In genomic region chr2:223720367-223720766, GRCh38 we compare ENCODE assay signal across 17 cellular contexts.
DNase-seq lines count a peak whose midpoint lies in the region; ATAC-seq and TF ChIP-seq lines count a peak whose summit lies in the region.
"Had no signal": no experiment of that assay in that cellular context is flagged by ENCODE, and none has a peak within 500 bp of the region (broad histone marks: within the 10 kb centered on the region; RNA-seq: fewer than 3 reads in every experiment).

No MANE protein-coding gene starts in this region.

- peaks cover 55% of the 10 kb centered on the region for H3K36me3 ChIP-seq in A673 (ENCODE audit: insufficient read depth, low read length, poor library complexity, severe bottlenecking)

- intact Hi-C loops in A673 (cut with micrococcal nuclease; ENCODE audit: unreplicated experiment): loop anchor here (10.0 kb wide), 1 partner anchor 676 kb away; no protein-coding TSS in a partner anchor

- TF ChIP-seq CTCF in A673 (conservative IDR thresholded peaks at IDR 0.05; ENCODE audit: low read depth, low read length) (no peak), foreskin fibroblast (IDR thresholded peaks at IDR 0.05; ENCODE audit: low read depth, low read length) (no peak)

- H3K4me3 ChIP-seq in A673 (ENCODE audit: low read depth, low read length, poor library complexity, severe bottlenecking) (peak overlapping the region; percentile 63), foreskin fibroblast (ENCODE audit: low read depth in 1 of 2, low read length in 2 of 2) (no peak overlapping the region)
- H3K4me3 ChIP-seq: PC-9 had no signal

- DNase-seq in A673 (ENCODE audit: low spot score) (no peak), foreskin fibroblast (no peak), NCI-H1417 treated with DMSO at 0.1 percent for 48 hours (lab: John Stamatoyannopoulos, UW) (no peak)
- DNase-seq: C1 segment of cervical spinal cord, DMS79 treated with DMSO at 0.1 percent for 48 hours, Kasumi-1, MM.1S, NCI-H187 treated with DMSO at 0.1 percent for 48 hours, NCI-H446 treated with DMSO at 0.1 percent for 48 hours, NCI-H748 treated with DMSO at 0.1 percent for 48 hours, PC-9, T-cell had no signal

- H3K4me1 ChIP-seq in A673 (ENCODE audit: insufficient read depth, low read length, poor library complexity, severe bottlenecking): peaks cover 33% of the 10 kb centered on the region

- peaks cover 11% of the 10 kb centered on the region for H3K9me3 ChIP-seq in A673 (ENCODE audit: low read depth, low read length, poor library complexity, severe bottlenecking)

- BruUV-seq in A673 (replicated peaks; lab: Mats Ljungman, UMichigan): no TSS peak

- H3K27me3 ChIP-seq in A673 (replicated peaks; ENCODE audit: insufficient read depth, low read depth, low read length, poor library complexity): no peaks in the 10 kb centered on the region

- CTCF ChIA-PET in A673 (lab: Charles Lee): no interaction called here

- POLR2A ChIA-PET in A673 (lab: Charles Lee; ENCODE audit: low non-redundant PET): no interaction called here

- peak overlapping the region; percentile 51 for H3K27ac ChIP-seq in A673 (ENCODE audit: low read depth, low read length, poor library complexity, severe bottlenecking)
- H3K27ac ChIP-seq: PC-9 had no signal

- ATAC-seq in GM19351 (IDR thresholded peaks at IDR 0.05; ENCODE audit: unreplicated experiment): peak; percentile 90
- peak; percentile 62 for ATAC-seq in HG02885 (IDR thresholded peaks at IDR 0.05; ENCODE audit: poor library complexity, unreplicated experiment)
- peak; percentile 61 for ATAC-seq in HG03565 (IDR thresholded peaks at IDR 0.05; ENCODE audit: unreplicated experiment)
- ATAC-seq in HG02840 (IDR thresholded peaks at IDR 0.05; ENCODE audit: low FRiP score, unreplicated experiment): no peak
- ATAC-seq in HG02588 (IDR thresholded peaks at IDR 0.05; ENCODE audit: unreplicated experiment): no peak
- ATAC-seq: T-cell had no signal

Comparison
In these comparisons a context has a peak if more than half of its experiments do, and no peak if none do; other contexts are left out.
1. ATAC-seq: peak in GM19351 (single experiment), HG02885 (single experiment) and HG03565 (single experiment); none in HG02840 (single experiment) and HG02588 (single experiment).